ENCODE assay signal across 8 cellular contexts in the genomic region with DNA sequence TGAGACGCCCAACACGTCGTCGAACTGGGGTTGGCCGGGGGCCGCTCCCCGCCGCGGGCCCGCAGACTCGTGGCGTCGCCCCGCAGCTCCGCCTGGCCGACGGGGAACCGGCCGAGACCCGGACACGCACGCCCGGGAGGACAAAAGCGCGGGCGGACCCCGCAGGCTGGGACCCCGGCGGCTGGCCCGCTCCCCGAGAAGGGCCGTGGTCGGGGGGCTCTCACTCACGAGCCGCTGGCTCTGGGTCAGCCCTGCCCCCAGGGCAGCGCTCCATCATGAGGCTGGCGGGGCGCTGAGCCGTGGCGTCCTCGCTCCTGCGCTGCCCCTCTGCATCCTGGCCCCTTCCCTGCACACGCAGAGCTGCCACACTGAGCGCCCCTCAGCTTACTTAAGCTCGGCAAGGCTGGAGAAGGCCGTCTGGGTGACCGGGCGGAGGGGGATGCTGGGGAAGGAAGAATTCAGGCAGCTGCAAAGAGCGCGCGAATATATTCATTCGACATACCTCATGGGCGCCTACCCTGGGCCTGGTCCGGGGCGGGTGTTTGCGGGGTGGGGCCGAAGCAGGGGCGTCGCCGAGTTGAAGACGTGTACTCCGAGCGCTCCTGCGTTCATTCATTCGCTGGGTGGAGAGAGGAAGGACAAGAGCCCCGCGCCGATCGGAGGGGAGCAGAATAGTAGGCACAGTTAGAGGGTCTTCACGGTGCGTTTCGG. TPM values are rescaled to one million over a fixed set of nuclear protein-coding genes. Genes with fewer than 3 reads are reported as not detected.
A peak's percentile ranks its signal among the peaks of the same experiment; 100 is the strongest.
DNase-seq lines count a peak whose midpoint lies in the region; ATAC-seq and TF ChIP-seq lines count a peak whose summit lies in the region.

No MANE protein-coding gene starts in this region.

- in situ Hi-C loops in mammary epithelial cell (cut with MboI; ENCODE audit: low sequenced_read_pairs in 2 of 2): no loop called here

- H3K4me3 ChIP-seq in breast epithelium (peak overlapping the region; percentile 55 to 85 (median 65)), mammary epithelial cell (replicated peaks in 1 of 3; ENCODE audit: insufficient read depth in 1 of 3, low read depth in 2 of 3, low read length in 3 of 3) (no peak overlapping the region), OCI-LY3 (ENCODE audit: low read length) (peak overlapping the region; percentile 87), fibroblast of lung (replicated peaks in 1 of 4; ENCODE audit: control extremely low read depth in 1 of 4, insufficient read depth in 1 of 4, low read depth in 3 of 4, low read length in 4 of 4) (peak overlapping the region; percentile 40 to 63 (median 46))

- H3K9me3 ChIP-seq in breast epithelium (no peaks in the 10 kb centered on the region), mammary epithelial cell (replicated peaks; ENCODE audit: insufficient read depth, low read length) (no peaks in the 10 kb centered on the region), OCI-LY3 (ENCODE audit: insufficient read depth, low read length) (peaks cover 13% of the 10 kb centered on the region), fibroblast of lung (ENCODE audit: control insufficient read depth, insufficient read depth, low read depth, low read length) (no peaks in the 10 kb centered on the region)

- no peaks in the 10 kb centered on the region for H3K9me3 Mint-ChIP-seq in neural crest cell

- H3K4me1 ChIP-seq in breast epithelium (peaks cover 0 to 10% of the 10 kb centered on the region in 2 donors), mammary epithelial cell (ENCODE audit: insufficient read depth, low read length) (peaks cover 54% of the 10 kb centered on the region), OCI-LY3 (ENCODE audit: low read length) (peaks cover 52% of the 10 kb centered on the region), fibroblast of lung (ENCODE audit: control insufficient read depth, extremely low read depth, insufficient read depth, low read length) (no peaks in the 10 kb centered on the region)

- no peaks in the 10 kb centered on the region for H3K79me2 ChIP-seq in mammary epithelial cell (ENCODE audit: insufficient read depth, low read length)
- H3K79me2 ChIP-seq in OCI-LY3 (ENCODE audit: low read length): peaks cover 33% of the 10 kb centered on the region
- H3K79me2 ChIP-seq in fibroblast of lung (ENCODE audit: control insufficient read depth, insufficient read depth, low read length): no peaks in the 10 kb centered on the region

- 78% methylated on average over 18 of the region's 72 CpGs for WGBS in mammary epithelial cell (ENCODE audit: low coverage, missing lambda C conversion rate)

- CTCF ChIA-PET in mammary epithelial cell (lab: Charles Lee; ENCODE audit: low non-redundant PET): no interaction called here

- H3K36me3 Mint-ChIP-seq in neural crest cell (ENCODE audit: low read depth): no peaks in the 10 kb centered on the region

- no TSS peak for BruUV-seq in mammary epithelial cell (replicated peaks; lab: Mats Ljungman, UMichigan)

- H2AFZ ChIP-seq in mammary epithelial cell (ENCODE audit: low read depth, low read length) (no peak overlapping the region), OCI-LY3 (ENCODE audit: low read depth, low read length) (peak overlapping the region; percentile 20), fibroblast of lung (ENCODE audit: low read length) (peak overlapping the region; percentile 72)

- H3K4me2 ChIP-seq in mammary epithelial cell (ENCODE audit: insufficient read depth, low read depth, low read length) (no peak overlapping the region), OCI-LY3 (ENCODE audit: low read length) (peak overlapping the region; percentile 98), fibroblast of lung (ENCODE audit: extremely low read depth, insufficient read depth, low read length) (peak overlapping the region; percentile 32)

- DNase-seq in breast epithelium (ENCODE audit: low spot score in 2 of 2) (peak in 1 of 2 donors; percentile 67), mammary epithelial cell (no peak), fibroblast of lung (ENCODE audit: low read depth in 2 of 2) (peak in 1 of 2 donors; percentile 33), neural crest cell (ENCODE audit: low read depth, low spot score) (peak; percentile 25), pons (ENCODE audit: low spot score) (no peak), SW480 (ENCODE audit: low spot score) (no peak)

- TF ChIP-seq POLR2A in breast epithelium (IDR thresholded peaks at IDR 0.05): no peak

- H4K20me1 ChIP-seq in mammary epithelial cell (ENCODE audit: insufficient read depth, low read length) (no peaks in the 10 kb centered on the region), OCI-LY3 (ENCODE audit: insufficient read depth, low read length) (no peaks in the 10 kb centered on the region), fibroblast of lung (ENCODE audit: control insufficient read depth, extremely low read depth, insufficient read depth, low read length) (no peaks in the 10 kb centered on the region)

- peak overlapping the region; percentile 81 for H3K4me3 Mint-ChIP-seq in neural crest cell

- intact Hi-C loops in breast epithelium (cut with DNase I; ENCODE audit: low total_unique reads) (no loop called here), mammary epithelial cell (cut with micrococcal nuclease) (no loop called here)

- no peak overlapping the region for H3K27ac Mint-ChIP-seq in neural crest cell (ENCODE audit: unreplicated experiment)

- H3K36me3 ChIP-seq in breast epithelium: no peaks in the 10 kb centered on the region
- H3K36me3 ChIP-seq in mammary epithelial cell (ENCODE audit: insufficient read depth, low read length): no peaks in the 10 kb centered on the region
- H3K36me3 ChIP-seq in OCI-LY3 (replicated peaks; ENCODE audit: low read depth, low read length): peaks cover 60% of the 10 kb centered on the region
- H3K36me3 ChIP-seq in fibroblast of lung (ENCODE audit: control insufficient read depth, insufficient read depth, low read length): no peaks in the 10 kb centered on the region

- H3K27me3 ChIP-seq in breast epithelium: no peaks in the 10 kb centered on the region
- H3K27me3 ChIP-seq in mammary epithelial cell (ENCODE audit: insufficient read depth, low read length): no peaks in the 10 kb centered on the region
- no peaks in the 10 kb centered on the region for H3K27me3 ChIP-seq in OCI-LY3 (ENCODE audit: low read depth, low read length)
- H3K27me3 ChIP-seq in fibroblast of lung (ENCODE audit: control insufficient read depth, insufficient read depth, low read length): no peaks in the 10 kb centered on the region

- peaks cover 35% of the 10 kb centered on the region for H3K4me1 Mint-ChIP-seq in neural crest cell

- H3K27me3 Mint-ChIP-seq in neural crest cell (ENCODE audit: low read depth): peaks cover 36% of the 10 kb centered on the region

- no peak for ATAC-seq in HG03108 (IDR thresholded peaks at IDR 0.05; ENCODE audit: unreplicated experiment)

- H3K27ac ChIP-seq in breast epithelium: peak overlapping the region; percentile 75 to 83
- H3K27ac ChIP-seq in mammary epithelial cell (ENCODE audit: insufficient read depth, low read depth, low read length): no peak overlapping the region
- H3K27ac ChIP-seq in OCI-LY3 (ENCODE audit: low read length): peak overlapping the region; percentile 98
- no peak overlapping the region for H3K27ac ChIP-seq in fibroblast of lung (ENCODE audit: insufficient read depth, low read length)

- dilution Hi-C loops in mammary epithelial cell (cut with HindIII; ENCODE audit: low sequenced_read_pairs): no loop called here

- TF ChIP-seq CTCF in breast epithelium (IDR thresholded peaks at IDR 0.05) (no peak), mammary epithelial cell (conservative IDR thresholded peaks at IDR 0.05 in 1 of 2, IDR thresholded peaks at IDR 0.05 in 1 of 2; ENCODE audit: extremely low read depth in 1 of 2, insufficient read depth in 1 of 2, low read depth in 1 of 2, low read length in 2 of 2) (no peak), OCI-LY3 (IDR thresholded peaks at IDR 0.05; ENCODE audit: low read depth, low read length) (no peak), fibroblast of lung (conservative IDR thresholded peaks at IDR 0.05 in 1 of 2, IDR thresholded peaks at IDR 0.05 in 1 of 2; ENCODE audit: low read depth in 1 of 2, low read length in 2 of 2) (no peak), neural crest cell (conservative IDR thresholded peaks at IDR 0.05) (no peak)

- H3K9ac ChIP-seq in mammary epithelial cell (ENCODE audit: insufficient read depth, low read length): no peak overlapping the region
- H3K9ac ChIP-seq in OCI-LY3 (ENCODE audit: low read length): peak overlapping the region; percentile 97
- H3K9ac ChIP-seq in fibroblast of lung (ENCODE audit: insufficient read depth, low read length): peak overlapping the region; percentile 69

RNA-seq across cellular contexts. Expression of gene CYB5R2, which starts 0.6 kb away (rescaled TPM):
- total RNA-seq in breast epithelium (10 to 100 TPM in 2 of 3 donors, 1 to 10 TPM in 1; 9.8 to 32.1 (median 21.6) TPM), mammary epithelial cell (10 to 100 TPM; 11.3 to 17.6 TPM), fibroblast of lung (16.2 and 17.2 TPM in 2 replicates), neural crest cell (15.1 and 19.2 TPM in 2 replicates)
- polyA plus RNA-seq in mammary epithelial cell (12.3 TPM), fibroblast of lung (22.5 and 23.3 TPM in 2 replicates)
- polyA minus RNA-seq in mammary epithelial cell (23.6 TPM), fibroblast of lung (ENCODE audit: low replicate concordance) (20.3 and 38.0 TPM in 2 replicates)
- 23.9 and 25.2 TPM in 2 replicates for polyA plus RNA-seq in fibroblast of lung (2012)

RNA-seq across cellular contexts. Expression of gene OVCH2, which starts 32.4 kb away (rescaled TPM):
- 10 to 100 TPM in 1 of 3 donors, 1 to 10 TPM in 1, not detected in 1; 7.0 to 17.7 TPM for total RNA-seq in breast epithelium
- total RNA-seq in mammary epithelial cell: 10 to 100 TPM in 1 of 2 donors, 1 to 10 TPM in 1; 9.0 to 12.9 TPM
- polyA plus RNA-seq in mammary epithelial cell: 0.87 TPM
- polyA minus RNA-seq in mammary epithelial cell: not detected
- not detected in 2 replicates for total RNA-seq in fibroblast of lung
- polyA plus RNA-seq in fibroblast of lung: not detected in 2 replicates
- not detected in 2 replicates for polyA plus RNA-seq in fibroblast of lung (2012)
- polyA minus RNA-seq in fibroblast of lung (ENCODE audit: low replicate concordance): not detected in 2 replicates
- not detected in 2 replicates for total RNA-seq in neural crest cell

Comparison
In these comparisons a context has a peak if more than half of its experiments do, and no peak if none do; other contexts are left out.
1. H3K27ac ChIP-seq: peak in breast epithelium (2 of 2) and OCI-LY3 (single experiment); none in mammary epithelial cell (single experiment) and fibroblast of lung (single experiment).
2. H3K4me3 ChIP-seq: peak in breast epithelium (3 of 3), OCI-LY3 (single experiment) and fibroblast of lung (4 of 4); none in mammary epithelial cell (0 of 3).